Comparison of ENCODE assay signal across 23 cellular contexts in genomic region chr18:57095884-57096283, GRCh38. TPM values are rescaled to one million over a fixed set of nuclear protein-coding genes. Genes with fewer than 3 reads are reported as not detected.
A peak's percentile ranks its signal among the peaks of the same experiment; 100 is the strongest.
DNase-seq lines count a peak whose midpoint lies in the region; ATAC-seq, FAIRE-seq and TF ChIP-seq lines count a peak whose summit lies in the region.
"Had no signal": no experiment of that assay in that cellular context is flagged by ENCODE, and none has a peak within 500 bp of the region (broad histone marks: within the 10 kb centered on the region; RNA-seq: fewer than 3 reads in every experiment).

No MANE protein-coding gene starts in this region.

- intact Hi-C loops in endothelial cell of umbilical vein (cut with micrococcal nuclease) (no loop called here), gastrocnemius medialis (cut with DNase I; ENCODE audit: low total_unique reads) (no loop called here)

- TF ChIP-seq CTCF in RWPE2 (IDR thresholded peaks at IDR 0.05; ENCODE audit: poor library complexity, severe bottlenecking), result no peak
- TF ChIP-seq CTCF in endothelial cell of umbilical vein (IDR thresholded peaks at IDR 0.05; ENCODE audit: extremely low read depth in 1 of 2, insufficient read depth in 1 of 2, low read depth in 1 of 2, low read length in 2 of 2), result no peak
- no peak for TF ChIP-seq CTCF in gastrocnemius medialis (IDR thresholded peaks at IDR 0.05 in 4 of 5, conservative IDR thresholded peaks at IDR 0.05 in 1 of 5)

- FAIRE-seq in endothelial cell of umbilical vein (lab: Jason Lieb, UNC), result peak; percentile 62
- FAIRE-seq: GM12891, kidney had no signal

- TF ChIP-seq POLR2A in endothelial cell of umbilical vein (IDR thresholded peaks at IDR 0.05; ENCODE audit: low read depth, low read length) (no peak), gastrocnemius medialis (IDR thresholded peaks at IDR 0.05) (no peak)

- BruUV-seq in endothelial cell of umbilical vein (replicated peaks; lab: Mats Ljungman, UMichigan), result no TSS peak

- no peak overlapping the region for H3K4me2 ChIP-seq in endothelial cell of umbilical vein (ENCODE audit: insufficient read depth, low read length)

- DNase-seq in NCI-H187 treated with DMSO at 0.1 percent for 48 hours (lab: John Stamatoyannopoulos, UW) (peak; percentile 2), NCI-H187 (lab: John Stamatoyannopoulos, UW) (no peak), RWPE2 (ENCODE audit: low spot score) (no peak), endothelial cell of umbilical vein (ENCODE audit: low read depth, low spot score) (peak; percentile 87), gastrocnemius medialis (no peak), HT-29 (ENCODE audit: low spot score) (no peak), ACHN (no peak)
- DNase-seq: 8988T; activated naive CD8-positive, alpha-beta T cell treated with anti-CD3 and anti-CD28 coated beads, Interleukin-2, amount 50 U/mL, for 24 hours; GF-D8; kidney; NCI-H1930; NCI-H526; T-helper 2 cell had no signal

- POLR2A ChIA-PET in endothelial cell of umbilical vein (lab: Charles Lee), result no interaction called here

- no peak overlapping the region for H2AFZ ChIP-seq in endothelial cell of umbilical vein (ENCODE audit: low read depth, low read length)

- H3K9me1 ChIP-seq in endothelial cell of umbilical vein (replicated peaks; ENCODE audit: control insufficient read depth, extremely low read depth, insufficient read depth, low read length), result no peaks in the 10 kb centered on the region

- in situ Hi-C loops in gastrocnemius medialis (cut with MboI; ENCODE audit: low sequenced_read_pairs in 4 of 4), result no loop called here
- in situ Hi-C loops in ACHN (cut with HindIII; ENCODE audit: low pct_ligation_motif_present, low pct_unique_long_range_greater_than_20kb, low sequenced_read_pairs), result no loop called here

- H3K36me3 ChIP-seq in RWPE2 (ENCODE audit: low read depth) (no peaks in the 10 kb centered on the region), endothelial cell of umbilical vein (ENCODE audit: control insufficient read depth in 2 of 2, extremely low read depth in 1 of 2, insufficient read depth in 2 of 2, low read length in 2 of 2) (no peaks in the 10 kb centered on the region), gastrocnemius medialis (no peaks in the 10 kb centered on the region)
- H3K36me3 ChIP-seq: prostate gland, SJSA1, suprapubic skin had no signal

- H3K4me3 ChIP-seq in RWPE2 (ENCODE audit: severe bottlenecking) (no peak overlapping the region), endothelial cell of umbilical vein (replicated peaks in 1 of 3; ENCODE audit: insufficient read depth in 1 of 3, low read depth in 1 of 3, low read length in 3 of 3) (no peak overlapping the region), gastrocnemius medialis (no peak overlapping the region)
- H3K4me3 ChIP-seq: prostate gland, SJSA1, suprapubic skin had no signal

- H3K9me3 ChIP-seq in RWPE2 (ENCODE audit: severe bottlenecking) (no peaks in the 10 kb centered on the region), endothelial cell of umbilical vein (replicated peaks; ENCODE audit: control insufficient read depth, insufficient read depth, low read length) (no peaks in the 10 kb centered on the region), gastrocnemius medialis (no peaks in the 10 kb centered on the region)
- H3K9me3 ChIP-seq: prostate gland, SJSA1 had no signal

- no peaks in the 10 kb centered on the region for H3K4me1 ChIP-seq in RWPE2 (ENCODE audit: insufficient read depth, poor library complexity, severe bottlenecking)
- peaks cover 3% of the 10 kb centered on the region for H3K4me1 ChIP-seq in endothelial cell of umbilical vein (ENCODE audit: control insufficient read depth, extremely low read depth, insufficient read depth, low read length)
- no peaks in the 10 kb centered on the region for H3K4me1 ChIP-seq in gastrocnemius medialis
- H3K4me1 ChIP-seq: prostate gland, SJSA1, suprapubic skin had no signal

- H3K9ac ChIP-seq in endothelial cell of umbilical vein (replicated peaks; ENCODE audit: extremely low read depth, insufficient read depth, low read length), result no peak overlapping the region

- CTCF ChIA-PET in endothelial cell of umbilical vein (lab: Charles Lee), result no interaction called here

- dilution Hi-C loops in endothelial cell of umbilical vein (cut with MboI; ENCODE audit: extremely low pct_ligation_motif_present, low sequenced_read_pairs), result no loop called here

- no peaks in the 10 kb centered on the region for H3K27me3 ChIP-seq in RWPE2 (ENCODE audit: insufficient read depth, poor library complexity, severe bottlenecking)
- no peaks in the 10 kb centered on the region for H3K27me3 ChIP-seq in endothelial cell of umbilical vein (ENCODE audit: control insufficient read depth in 2 of 2, insufficient read depth in 2 of 2, low read length in 2 of 2)
- no peaks in the 10 kb centered on the region for H3K27me3 ChIP-seq in gastrocnemius medialis
- H3K27me3 ChIP-seq: suprapubic skin had no signal

- H3K27ac ChIP-seq in RWPE2 (ENCODE audit: poor library complexity, severe bottlenecking), result no peak overlapping the region
- H3K27ac ChIP-seq in endothelial cell of umbilical vein (ENCODE audit: insufficient read depth, low read depth, low read length), result no peak overlapping the region
- H3K27ac ChIP-seq in gastrocnemius medialis, result no peak overlapping the region
- H3K27ac ChIP-seq: prostate gland, SJSA1, suprapubic skin had no signal

- no peaks in the 10 kb centered on the region for H3K79me2 ChIP-seq in endothelial cell of umbilical vein (ENCODE audit: control insufficient read depth, insufficient read depth, low read length)

- H4K20me1 ChIP-seq in endothelial cell of umbilical vein (replicated peaks; ENCODE audit: control insufficient read depth, extremely low read depth, insufficient read depth, low read length), result no peaks in the 10 kb centered on the region

- ATAC-seq in RWPE2 (ENCODE audit: low read depth) (0 out of 3 replicates have a peak, but pooled peaks have one; percentile 12), gastrocnemius medialis (no peak), GM18868 (IDR thresholded peaks at IDR 0.05; ENCODE audit: unreplicated experiment) (no peak)
- ATAC-seq: activated naive CD8-positive, alpha-beta T cell treated with anti-CD3 and anti-CD28 coated beads, Interleukin-2, amount 50 U/mL, for 24 hours; activated T-helper 17 cell treated with anti-CD3 and anti-CD28 coated beads, Interleukin-2, amount 50 U/mL, for 72 hours had no signal

TF ChIP-seq in endothelial cell of umbilical vein, 7 proteins besides CTCF, POLR2A, EP300 and RAD21:
- TF ChIP-seq POLR2AphosphoS5 (IDR thresholded peaks at IDR 0.05; ENCODE audit: insufficient read depth, low read depth, low read length) (peak; percentile 21), EZH2 (IDR thresholded peaks at IDR 0.05; ENCODE audit: borderline replicate concordance, low read depth, low read length, severe bottlenecking) (no peak), JUN (IDR thresholded peaks at IDR 0.05; ENCODE audit: borderline replicate concordance, insufficient read depth, insufficient read length, low read depth) (peak; percentile 48), MAX (IDR thresholded peaks at IDR 0.05; ENCODE audit: insufficient read depth, insufficient read length) (no peak), MYC (IDR thresholded peaks at IDR 0.05; ENCODE audit: low read depth, low read length) (no peak), GATA2 (IDR thresholded peaks at IDR 0.05; ENCODE audit: insufficient read depth, insufficient read length, low read depth, low read length) (peak; percentile 94), FOS (IDR thresholded peaks at IDR 0.05; ENCODE audit: borderline replicate concordance, insufficient read depth, low read length) (peak; percentile 68)

RNA-seq across cellular contexts. Expression of gene BOD1L2, which starts 51.0 kb away (rescaled TPM):
- total RNA-seq in endothelial cell of umbilical vein (not detected in 2 replicates), gastrocnemius medialis (not detected)
- not detected in 2 replicates for polyA plus RNA-seq in endothelial cell of umbilical vein
- not detected in 2 replicates for polyA plus RNA-seq in endothelial cell of umbilical vein (2011; cell fraction: cytosol; rRNA removed)
- polyA plus RNA-seq in endothelial cell of umbilical vein (2011; cell fraction: nucleus; rRNA removed), result not detected in 2 replicates
- polyA plus RNA-seq in endothelial cell of umbilical vein (2012), result not detected in 2 replicates
- polyA minus RNA-seq in endothelial cell of umbilical vein, result not detected in 2 replicates
- not detected for polyA minus RNA-seq in endothelial cell of umbilical vein (2011; cell fraction: cytosol; rRNA and poly(A)+ RNA removed)
- not detected in 2 replicates for polyA minus RNA-seq in endothelial cell of umbilical vein (2011; cell fraction: nucleus; rRNA and poly(A)+ RNA removed)
- not detected in 2 replicates for total RNA-seq in HT-29 (2014; rRNA removed; shearing (Covaris generic))
- total RNA-seq: activated T-helper 17 cell treated with anti-CD3 and anti-CD28 coated beads, Interleukin-2, amount 50 U/mL, for 72 hours; kidney; MCF 10A; mesenteric fat pad; SJSA1; suprapubic skin had no signal
- polyA plus RNA-seq: BJ had no signal

Comparison
In these comparisons a context has a peak if more than half of its experiments do, and no peak if none do; other contexts are left out.
1. DNase-seq: peak in NCI-H187 treated with DMSO at 0.1 percent for 48 hours (single experiment) and endothelial cell of umbilical vein (single experiment); none in NCI-H187 (0 of 2), RWPE2 (single experiment), gastrocnemius medialis (0 of 2), HT-29 (single experiment) and ACHN (single experiment).